ENCODE assay signal across 9 cellular contexts in genomic region chr4:40254961-40255721, GRCh38. TPM values are rescaled to one million over a fixed set of nuclear protein-coding genes. Genes with fewer than 3 reads are reported as not detected.
DNase-seq lines count a peak whose midpoint lies in the region; ATAC-seq and TF ChIP-seq lines count a peak whose summit lies in the region.
"Had no signal": no experiment of that assay in that cellular context is flagged by ENCODE, and none has a peak within 500 bp of the region (broad histone marks: within the 10 kb centered on the region; RNA-seq: fewer than 3 reads in every experiment).

No MANE protein-coding gene starts in this region.

- H3K27ac Mint-ChIP-seq in activated naive CD8-positive, alpha-beta T cell treated with anti-CD3 and anti-CD28 coated beads for 36 hours: peak overlapping the region; percentile 83

- H3K27me3 Mint-ChIP-seq in activated naive CD8-positive, alpha-beta T cell treated with anti-CD3 and anti-CD28 coated beads for 36 hours: no peaks in the 10 kb centered on the region

- peaks cover 11% of the 10 kb centered on the region for H3K36me3 Mint-ChIP-seq in activated naive CD8-positive, alpha-beta T cell treated with anti-CD3 and anti-CD28 coated beads for 36 hours

- peaks cover 73% of the 10 kb centered on the region for H3K4me1 Mint-ChIP-seq in activated naive CD8-positive, alpha-beta T cell treated with anti-CD3 and anti-CD28 coated beads for 36 hours

- no peak for TF ChIP-seq CTCF in AG10803 (conservative IDR thresholded peaks at IDR 0.05; ENCODE audit: low read length)

- H3K4me3 Mint-ChIP-seq in activated naive CD8-positive, alpha-beta T cell treated with anti-CD3 and anti-CD28 coated beads for 36 hours: peak overlapping the region; percentile 55

- DNase-seq in AG10803 (ENCODE audit: low read depth) (peak; percentile 39), HT1080 (ENCODE audit: low read depth) (peak; percentile 88), lung microvascular endothelial cell (ENCODE audit: low read depth in 2 of 2) (peak; percentile 34 to 83), DMS79 treated with DMSO at 0.1 percent for 48 hours (lab: John Stamatoyannopoulos, UW) (no peak), NOMO-1 (lab: John Stamatoyannopoulos, UW; ENCODE audit: unreplicated experiment in 2 of 2) (no peak)
- no peak for DNase-seq in activated naive CD8-positive, alpha-beta T cell treated with anti-CD3 and anti-CD28 coated beads for 36 hours
- DNase-seq: pancreas had no signal

- no peak overlapping the region for H3K4me3 ChIP-seq in AG10803 (ENCODE audit: low read length)
- H3K4me3 ChIP-seq: pancreas had no signal

- ATAC-seq in HG03097 (IDR thresholded peaks at IDR 0.05; ENCODE audit: low FRiP score, unreplicated experiment) (no peak), GM21423 (IDR thresholded peaks at IDR 0.05; ENCODE audit: unreplicated experiment) (no peak)

- H3K9me3 Mint-ChIP-seq in activated naive CD8-positive, alpha-beta T cell treated with anti-CD3 and anti-CD28 coated beads for 36 hours: peaks cover 3% of the 10 kb centered on the region

RNA-seq across cellular contexts. Expression of gene RHOH, which starts 58.3 kb away (rescaled TPM):
- not detected in 2 replicates for total RNA-seq in HT1080 (2014; rRNA removed; shearing (Covaris generic))
- 0.06 TPM in 1 of 2 replicates, not detected in the other for polyA plus RNA-seq in HT1080 (2015; cell fraction: cytosol; rRNA removed)
- not detected in 2 replicates for polyA plus RNA-seq in HT1080 (2015; cell fraction: nucleus; rRNA removed)
- 100 to 1,000 TPM; 112 to 114 TPM for total RNA-seq in activated naive CD8-positive, alpha-beta T cell treated with anti-CD3 and anti-CD28 coated beads for 36 hours
- 0.22 TPM in 1 of 2 replicates, not detected in the other for total RNA-seq in lung microvascular endothelial cell

Comparison
In these comparisons a context has a peak if more than half of its experiments do, and no peak if none do; other contexts are left out.
1. DNase-seq: peak in AG10803 (single experiment), HT1080 (single experiment) and lung microvascular endothelial cell (2 of 2); none in activated naive CD8-positive, alpha-beta T cell treated with anti-CD3 and anti-CD28 coated beads for 36 hours (single experiment), DMS79 treated with DMSO at 0.1 percent for 48 hours (single experiment) and NOMO-1 (0 of 2).
2. RNA of gene RHOH, which starts 58.3 kb away (total RNA-seq): 112 to 114 TPM in activated naive CD8-positive, alpha-beta T cell treated with anti-CD3 and anti-CD28 coated beads for 36 hours; 0.22 TPM in lung microvascular endothelial cell and not detected in HT1080; every median in the first group is over 10 times any median in the second.